1 cellular context compared by ENCODE assay signal in genomic region chr14:91509878-91510170, GRCh38.
TF ChIP-seq lines count a peak whose summit lies in the region.

No MANE protein-coding gene starts in this region.

TF ChIP-seq in SK-N-SH treated with all-trans-retinoic acid at 6 μM for 48 hours, 23 proteins besides CTCF, POLR2A, EP300 and RAD21 (continued from another document):
- TF ChIP-seq TSHZ2 (CRISPR knock-in tag; IDR thresholded peaks at IDR 0.05) (no peak), CREB5 (CRISPR knock-in tag; IDR thresholded peaks at IDR 0.05; ENCODE audit: low read depth) (no peak)
